ENCODE assay signal across 1 cellular context in the genomic region with DNA sequence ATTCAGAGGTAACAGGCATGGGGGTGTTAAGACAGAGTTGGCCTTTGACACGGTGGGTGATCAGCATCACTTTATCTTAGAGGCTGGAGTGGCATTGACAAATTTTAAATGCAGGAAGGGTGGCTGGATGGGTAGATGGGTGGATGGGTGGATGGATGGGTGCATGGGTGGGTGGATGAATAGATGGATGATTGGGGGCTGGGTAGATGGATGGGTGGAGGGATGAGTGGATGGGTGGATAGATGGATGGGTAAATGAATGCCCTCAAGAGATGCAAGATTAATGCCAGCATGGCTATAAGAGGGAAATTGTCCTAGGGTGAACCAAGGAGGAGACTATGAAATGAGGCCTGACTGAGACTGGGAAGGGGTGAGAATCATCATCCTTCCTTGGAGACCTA.
A peak's percentile ranks its signal among the peaks of the same experiment; 100 is the strongest.
TF ChIP-seq lines count a peak whose summit lies in the region.

No MANE protein-coding gene starts in this region.

TF ChIP-seq in HEK293, 187 proteins besides CTCF, POLR2A, EP300 and RAD21 (continued from another document):
- TF ChIP-seq ZNF366 (tag by site-specific recombination; conservative IDR thresholded peaks at IDR 0.05) = peak; percentile 64
